In the genomic region with DNA sequence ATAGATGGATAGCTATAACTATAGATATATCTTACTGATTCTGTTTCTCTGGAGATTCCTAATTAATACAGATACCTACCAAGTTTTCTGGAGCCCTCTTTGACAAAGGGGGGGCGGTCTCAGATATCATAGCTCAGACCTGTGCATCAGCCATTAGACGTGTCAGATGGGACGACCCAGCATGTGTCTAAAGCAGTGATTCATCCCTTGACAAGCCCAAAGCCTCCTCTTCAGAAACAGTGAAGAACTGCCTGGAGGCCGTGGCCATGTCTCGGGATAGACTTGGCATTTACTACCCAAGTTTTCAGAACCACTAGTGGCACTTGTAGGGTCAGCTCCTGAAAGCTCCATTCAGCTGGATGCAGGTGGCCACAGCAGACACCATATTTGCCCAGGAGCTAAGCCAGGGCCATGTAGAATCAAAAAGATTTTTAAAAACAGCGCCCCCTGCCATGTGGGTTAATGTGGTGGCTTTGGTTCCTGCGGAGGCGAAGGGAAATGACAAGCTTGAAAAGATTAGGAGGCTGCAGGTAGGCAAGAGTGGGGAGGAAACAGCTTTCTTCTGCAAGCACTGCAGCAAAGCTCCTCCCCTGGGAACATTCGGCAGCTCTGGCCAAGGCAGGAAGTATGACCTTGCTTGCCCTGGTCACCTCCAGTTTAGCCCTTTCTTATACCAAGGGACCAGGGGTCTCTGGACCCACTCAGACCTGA, we compare ENCODE assay signal across 11 cellular contexts.
DNase-seq lines count a peak whose midpoint lies in the region; ATAC-seq, FAIRE-seq and TF ChIP-seq lines count a peak whose summit lies in the region.
"Had no signal": no experiment of that assay in that cellular context is flagged by ENCODE, and none has a peak within 500 bp of the region (broad histone marks: within the 10 kb centered on the region; RNA-seq: fewer than 3 reads in every experiment).

No MANE protein-coding gene starts in this region.

- 50 to 59% methylated on average over 9 of the region's 9 CpGs for WGBS in thyroid gland, 2 donors

- H3K4me1 ChIP-seq in RWPE2 (ENCODE audit: insufficient read depth, poor library complexity, severe bottlenecking) (peaks cover 34% of the 10 kb centered on the region), thyroid gland (no peaks in the 10 kb centered on the region)

- no peak for TF ChIP-seq POLR2A in thyroid gland (IDR thresholded peaks at IDR 0.05)

- H3K4me3 ChIP-seq in GM12875 (ENCODE audit: low read depth, low read length) (no peak overlapping the region), RWPE2 (ENCODE audit: severe bottlenecking) (no peak overlapping the region), thyroid gland (replicated peaks in 1 of 3) (no peak overlapping the region)

- no peaks in the 10 kb centered on the region for H3K4me1 Mint-ChIP-seq in natural killer cell
- H3K4me1 Mint-ChIP-seq: IgD-negative memory B cell had no signal

- H3K27me3 Mint-ChIP-seq in natural killer cell (ENCODE audit: low read depth in 2 of 2) = peaks cover 3 to 14% of the 10 kb centered on the region in 2 donors

- DNase-seq in D721Med (ENCODE audit: insufficient read length, low spot score) (no peak), RWPE2 (ENCODE audit: low spot score) (no peak), head of caudate nucleus (peak in 31 of 42 donors; percentile 3 to 70 (median 32)), thyroid gland (no peak), NCI-H226 (no peak), natural killer cell (no peak)
- DNase-seq: effector CD4-positive, alpha-beta T cell; kidney glomerular epithelial cell had no signal

- H3K27ac Mint-ChIP-seq in natural killer cell = no peak overlapping the region
- H3K27ac Mint-ChIP-seq: IgD-negative memory B cell had no signal

- TF ChIP-seq CTCF in D721Med (IDR thresholded peaks at IDR 0.05; ENCODE audit: insufficient read depth, missing control alignments) (peak; percentile 20), GM12875 (IDR thresholded peaks at IDR 0.05; ENCODE audit: borderline replicate concordance, insufficient read depth, low read depth, low read length) (0 out of 2 replicates have a peak, but pooled peaks have one; percentile 10), RWPE2 (IDR thresholded peaks at IDR 0.05; ENCODE audit: poor library complexity, severe bottlenecking) (peak; percentile 36), thyroid gland (IDR thresholded peaks at IDR 0.05) (no peak), natural killer cell (IDR thresholded peaks at IDR 0.05) (no peak)

- ATAC-seq in RWPE2 (ENCODE audit: low read depth) (no peak), HG03025 (IDR thresholded peaks at IDR 0.05; ENCODE audit: low FRiP score, unreplicated experiment) (no peak), natural killer cell (no peak)

- H3K9me3 Mint-ChIP-seq in natural killer cell = no peaks in the 10 kb centered on the region
- H3K9me3 Mint-ChIP-seq: IgD-negative memory B cell had no signal

- H3K4me3 Mint-ChIP-seq in natural killer cell = no peak overlapping the region
- H3K4me3 Mint-ChIP-seq: IgD-negative memory B cell had no signal

- intact Hi-C loops in head of caudate nucleus (cut with DNase I) (no loop called here), thyroid gland (cut with DNase I) (no loop called here), natural killer cell (cut with micrococcal nuclease) (no loop called here)

- no peaks in the 10 kb centered on the region for H3K9me3 ChIP-seq in RWPE2 (ENCODE audit: severe bottlenecking)
- H3K9me3 ChIP-seq in thyroid gland = no peaks in the 10 kb centered on the region

- H3K27me3 ChIP-seq in RWPE2 (ENCODE audit: insufficient read depth, poor library complexity, severe bottlenecking) = no peaks in the 10 kb centered on the region
- no peaks in the 10 kb centered on the region for H3K27me3 ChIP-seq in thyroid gland

- no peaks in the 10 kb centered on the region for H3K36me3 Mint-ChIP-seq in natural killer cell
- H3K36me3 Mint-ChIP-seq: IgD-negative memory B cell had no signal

- H3K36me3 ChIP-seq in RWPE2 (ENCODE audit: low read depth) (no peaks in the 10 kb centered on the region), thyroid gland (no peaks in the 10 kb centered on the region)

- no peak for FAIRE-seq in D721Med (lab: Jason Lieb, UNC)

- H3K27ac ChIP-seq in RWPE2 (ENCODE audit: poor library complexity, severe bottlenecking) (no peak overlapping the region), thyroid gland (no peak overlapping the region)

Comparison
In these comparisons a context has a peak if more than half of its experiments do, and no peak if none do; other contexts are left out.
1. DNase-seq: peak in head of caudate nucleus (31 of 42); none in D721Med (single experiment), RWPE2 (single experiment), thyroid gland (0 of 2), NCI-H226 (single experiment) and natural killer cell (single experiment).
2. CTCF ChIP-seq: peak in D721Med (single experiment), GM12875 (single experiment) and RWPE2 (single experiment); none in thyroid gland (0 of 6) and natural killer cell (single experiment).